1 cellular context compared by ENCODE assay signal in the genomic region with DNA sequence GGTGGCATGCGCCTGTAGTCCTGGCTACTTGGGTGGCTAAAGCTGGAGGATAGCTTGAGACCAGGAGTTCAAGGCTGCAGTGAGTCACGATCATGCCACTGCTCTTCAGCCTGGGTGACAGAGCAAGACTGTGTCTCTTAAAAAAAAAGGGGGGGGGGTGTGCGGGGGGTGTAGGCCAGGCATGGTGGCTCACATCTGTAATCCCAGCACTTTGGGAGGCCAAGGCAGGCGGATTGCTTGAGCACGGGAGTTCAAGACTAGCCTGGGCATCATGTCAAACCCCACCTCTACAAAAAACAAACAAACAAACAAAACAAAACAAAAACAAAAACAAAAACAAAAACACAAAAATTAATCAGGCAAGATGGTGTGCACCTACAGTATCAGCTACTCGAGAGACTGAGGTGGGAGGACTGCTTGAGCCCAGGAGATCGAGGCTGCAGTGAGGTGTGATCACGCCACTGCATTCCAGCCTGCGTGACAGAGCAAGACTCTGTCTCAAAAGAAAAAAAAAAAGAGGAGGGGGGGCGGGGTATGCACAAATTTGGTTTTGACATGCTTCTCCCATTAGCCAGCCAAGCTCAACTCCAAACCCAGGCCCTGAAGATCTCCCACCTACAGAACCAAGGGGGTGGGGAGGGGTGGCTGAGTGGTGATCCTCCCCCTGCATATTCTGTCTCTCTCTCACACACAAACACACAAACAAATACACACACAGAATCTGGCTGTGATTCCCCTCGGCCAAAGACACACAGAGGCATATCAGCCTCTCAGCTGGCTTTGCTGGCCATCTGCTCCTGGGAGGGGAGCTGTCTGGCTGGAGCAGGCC.
TF ChIP-seq lines count a peak whose summit lies in the region.

No MANE protein-coding gene starts in this region.

TF ChIP-seq in H1, 55 proteins besides CTCF, POLR2A, EP300 and RAD21:
- no peak for TF ChIP-seq CBX5 (IDR thresholded peaks at IDR 0.05; ENCODE audit: low read depth, low read length)
- TF ChIP-seq, protein P1, sequence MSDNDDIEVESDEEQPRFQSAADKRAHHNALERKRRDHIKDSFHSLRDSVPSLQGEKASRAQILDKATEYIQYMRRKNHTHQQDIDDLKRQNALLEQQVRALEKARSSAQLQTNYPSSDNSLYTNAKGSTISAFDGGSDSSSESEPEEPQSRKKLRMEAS (IDR thresholded peaks at IDR 0.05), result no peak
- no peak for TF ChIP-seq BCL11A (IDR thresholded peaks at IDR 0.05; ENCODE audit: low read depth in 2 of 2, low read length in 2 of 2)
- no peak for TF ChIP-seq RFX5 (IDR thresholded peaks at IDR 0.05; ENCODE audit: borderline replicate concordance, low read depth, low read length)
- no peak for TF ChIP-seq KDM1A (IDR thresholded peaks at IDR 0.05; ENCODE audit: borderline replicate concordance, low read length)
- TF ChIP-seq BACH1 (IDR thresholded peaks at IDR 0.05; ENCODE audit: low read length), result no peak
- TF ChIP-seq CBX8 (IDR thresholded peaks at IDR 0.05; ENCODE audit: borderline replicate concordance, low read depth, low read length), result no peak
- TF ChIP-seq SIX5 (IDR thresholded peaks at IDR 0.05; ENCODE audit: low read depth, low read length), result no peak
- no peak for TF ChIP-seq RXRA (IDR thresholded peaks at IDR 0.05; ENCODE audit: insufficient read depth, low read depth, low read length)
